ENCODE assay signal across 25 cellular contexts in the genomic region with DNA sequence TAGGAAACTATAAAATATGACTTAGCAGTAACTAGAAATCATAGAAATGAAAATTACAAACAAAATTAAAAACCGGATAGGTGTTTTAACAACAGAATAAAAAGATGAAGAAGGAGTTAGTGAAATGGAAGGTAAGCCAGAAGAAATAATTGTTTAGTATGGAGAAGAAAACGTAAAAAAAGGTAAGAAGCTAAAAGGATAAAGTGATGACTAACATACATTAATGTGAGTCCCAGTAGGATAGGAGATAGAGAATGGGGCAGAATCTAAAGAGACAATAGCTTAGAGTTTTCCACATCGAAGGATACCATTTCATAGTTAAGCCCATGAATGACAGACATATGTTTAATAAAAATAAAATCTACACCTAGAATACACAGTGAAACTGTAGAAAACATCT. TPM values are rescaled to one million over a fixed set of nuclear protein-coding genes. Genes with fewer than 3 reads are reported as not detected.
DNase-seq lines count a peak whose midpoint lies in the region; ATAC-seq, FAIRE-seq and TF ChIP-seq lines count a peak whose summit lies in the region.
"Had no signal": no experiment of that assay in that cellular context is flagged by ENCODE, and none has a peak within 500 bp of the region (broad histone marks: within the 10 kb centered on the region; RNA-seq: fewer than 3 reads in every experiment).

No MANE protein-coding gene starts in this region.

- H3K4me1 Mint-ChIP-seq in natural killer cell = peaks cover 39 to 46% of the 10 kb centered on the region in 2 donors
- H3K4me1 Mint-ChIP-seq in natural killer cell treated with Interleukin-12 subunit alpha and Interleukin-12 subunit beta and Interleukin-15 and Interleukin-18, amount 100 ng/mL, for 72 hours (ENCODE audit: low read depth in 2 of 2) = peaks cover 26 to 38% of the 10 kb centered on the region in 2 donors
- peaks cover 5% of the 10 kb centered on the region for H3K4me1 Mint-ChIP-seq in endodermal cell
- peaks cover 20 to 58% of the 10 kb centered on the region in 2 donors for H3K4me1 Mint-ChIP-seq in stimulated activated naive B cell treated with anti-CD40 and anti-IgM and Interleukin-4, amounts not matched to agents 10 μg/mL and 1 μg/mL and 100 μg/mL, for 72 hours

- no peak for DNase-seq in natural killer cell
- DNase-seq in natural killer cell treated with Interleukin-12 subunit alpha and Interleukin-12 subunit beta and Interleukin-15 and Interleukin-18, amount 100 ng/mL, for 72 hours (ENCODE audit: low spot score) = no peak
- DNase-seq in RCC 7860 (ENCODE audit: low spot score) = no peak
- no peak for DNase-seq in endodermal cell
- DNase-seq in stimulated activated naive B cell treated with anti-CD40 and anti-IgM and Interleukin-4, amounts not matched to agents 10 μg/mL and 1 μg/mL and 100 μg/mL, for 72 hours = no peak
- no peak for DNase-seq in H7
- DNase-seq in SIG-M5 treated with dmso at 0.1 percent for 504 hours (lab: John Stamatoyannopoulos, UW; ENCODE audit: unreplicated experiment) = no peak
- DNase-seq in HAP-1 (ENCODE audit: low spot score in 2 of 2) = no peak
- DNase-seq: activated CD8-positive, alpha-beta memory T cell treated with anti-CD3 and anti-CD28 coated beads, Interleukin-2, amount 50 U/mL, for 4 hours; EL; MV-4-11; NCI-H1436 treated with DMSO at 0.1 percent for 48 hours; NCI-H446 treated with DMSO at 0.1 percent for 48 hours; nephron progenitor cell; ovary; stimulated activated CD4-positive, alpha-beta T cell treated with anti-CD3 and anti-CD28 coated beads, Interleukin-2, amount 100 ng/mL, for 24 hours; T1000; WERI-Rb-1 had no signal

- 93 to 100% methylated on average over 2 to 3 of the region's 3 CpGs for WGBS in endodermal cell (ENCODE audit: insufficient coverage in 1 of 2, insufficient read length in 1 of 2), 2 experiments

- H3K4me1 ChIP-seq in endodermal cell (ENCODE audit: control insufficient read depth, insufficient read depth, low read length) (no peaks in the 10 kb centered on the region), HAP-1 (peaks cover 18% of the 10 kb centered on the region)
- H3K4me1 ChIP-seq: suprapubic skin had no signal

- FAIRE-seq in RCC 7860 (lab: Jason Lieb, UNC) = peak; percentile 5
- FAIRE-seq: GM12892 had no signal

- no peak for ATAC-seq in natural killer cell
- ATAC-seq in natural killer cell treated with Interleukin-12 subunit alpha and Interleukin-12 subunit beta and Interleukin-15 and Interleukin-18, amount 100 ng/mL, for 72 hours = no peak
- ATAC-seq in stimulated activated naive B cell treated with anti-CD40 and anti-IgM and Interleukin-4, amounts not matched to agents 10 μg/mL and 1 μg/mL and 100 μg/mL, for 72 hours (replicated peaks) = no peak
- ATAC-seq: GM23338 had no signal

- intact Hi-C loops in natural killer cell (cut with micrococcal nuclease) = no loop called here

- peak overlapping the region; percentile 1 to 22 for H3K27ac Mint-ChIP-seq in natural killer cell
- no peak overlapping the region for H3K27ac Mint-ChIP-seq in natural killer cell treated with Interleukin-12 subunit alpha and Interleukin-12 subunit beta and Interleukin-15 and Interleukin-18, amount 100 ng/mL, for 72 hours
- H3K27ac Mint-ChIP-seq in endodermal cell = peak overlapping the region; percentile 31
- peak overlapping the region; percentile 49 for H3K27ac Mint-ChIP-seq in stimulated activated naive B cell treated with anti-CD40 and anti-IgM and Interleukin-4, amounts not matched to agents 10 μg/mL and 1 μg/mL and 100 μg/mL, for 72 hours
- H3K27ac Mint-ChIP-seq: activated T-helper 2 cell treated with anti-CD3 and anti-CD28 coated beads, Interferon-gamma antibody, Interleukin-2, Interleukin-4, amounts not matched to agents 10 μg/mL and 5 μg/mL and 100 μg/mL, durations not matched to agents 14 hours and 24 hours and 36 hours; GM23338; nephron progenitor cell had no signal

- H3K27ac ChIP-seq in endodermal cell (ENCODE audit: low read depth, low read length) = no peak overlapping the region
- H3K27ac ChIP-seq: C4-2B, epithelial cell of prostate, ovary, right atrium auricular region, suprapubic skin, WERI-Rb-1 had no signal

- in situ Hi-C loops in HAP-1 (cut with MboI; ENCODE audit: low sequenced_read_pairs) = no loop called here

- H3K9ac ChIP-seq in endodermal cell (ENCODE audit: extremely low read depth, low read length, poor library complexity, severe bottlenecking) = no peak overlapping the region

- TF ChIP-seq CTCF in natural killer cell (IDR thresholded peaks at IDR 0.05) (no peak), endodermal cell (conservative IDR thresholded peaks at IDR 0.05) (no peak)

- H3K4me3 Mint-ChIP-seq in natural killer cell = no peak overlapping the region
- no peak overlapping the region for H3K4me3 Mint-ChIP-seq in natural killer cell treated with Interleukin-12 subunit alpha and Interleukin-12 subunit beta and Interleukin-15 and Interleukin-18, amount 100 ng/mL, for 72 hours
- no peak overlapping the region for H3K4me3 Mint-ChIP-seq in endodermal cell
- H3K4me3 Mint-ChIP-seq in stimulated activated naive B cell treated with anti-CD40 and anti-IgM and Interleukin-4, amounts not matched to agents 10 μg/mL and 1 μg/mL and 100 μg/mL, for 72 hours = no peak overlapping the region
- H3K4me3 Mint-ChIP-seq: GM23338, nephron progenitor cell had no signal

- H3K27me3 ChIP-seq in endodermal cell (ENCODE audit: control insufficient read depth, insufficient read depth, low read length, poor library complexity, severe bottlenecking) = no peaks in the 10 kb centered on the region
- no peaks in the 10 kb centered on the region for H3K27me3 ChIP-seq in H7 (ENCODE audit: control insufficient read depth, insufficient read depth, low read length)
- no peaks in the 10 kb centered on the region for H3K27me3 ChIP-seq in HAP-1 (ENCODE audit: low read depth)
- H3K27me3 ChIP-seq: ovary, right atrium auricular region, suprapubic skin had no signal

- H3K36me3 ChIP-seq in endodermal cell (ENCODE audit: control insufficient read depth, insufficient read depth, low read length) = peaks cover 64% of the 10 kb centered on the region
- no peaks in the 10 kb centered on the region for H3K36me3 ChIP-seq in H7 (replicated peaks; ENCODE audit: control insufficient read depth, insufficient read depth, low read length)
- H3K36me3 ChIP-seq in HAP-1 (replicated peaks) = peaks cover 11% of the 10 kb centered on the region
- H3K36me3 ChIP-seq: ovary, right atrium auricular region, suprapubic skin had no signal

- H3K9me3 Mint-ChIP-seq in natural killer cell (no peaks in the 10 kb centered on the region), endodermal cell (no peaks in the 10 kb centered on the region)
- no peaks in the 10 kb centered on the region for H3K9me3 Mint-ChIP-seq in natural killer cell treated with Interleukin-12 subunit alpha and Interleukin-12 subunit beta and Interleukin-15 and Interleukin-18, amount 100 ng/mL, for 72 hours
- peaks cover 0 to 2% of the 10 kb centered on the region in 2 donors for H3K9me3 Mint-ChIP-seq in stimulated activated naive B cell treated with anti-CD40 and anti-IgM and Interleukin-4, amounts not matched to agents 10 μg/mL and 1 μg/mL and 100 μg/mL, for 72 hours
- H3K9me3 Mint-ChIP-seq: activated T-helper 2 cell treated with anti-CD3 and anti-CD28 coated beads, Interferon-gamma antibody, Interleukin-2, Interleukin-4, amounts not matched to agents 10 μg/mL and 5 μg/mL and 100 μg/mL, durations not matched to agents 14 hours and 24 hours and 36 hours; GM23338 had no signal

- H3K36me3 Mint-ChIP-seq in natural killer cell (no peaks in the 10 kb centered on the region), endodermal cell (ENCODE audit: low read depth) (peaks cover 75% of the 10 kb centered on the region)
- H3K36me3 Mint-ChIP-seq in natural killer cell treated with Interleukin-12 subunit alpha and Interleukin-12 subunit beta and Interleukin-15 and Interleukin-18, amount 100 ng/mL, for 72 hours = no peaks in the 10 kb centered on the region
- peaks cover 31 to 44% of the 10 kb centered on the region in 2 donors for H3K36me3 Mint-ChIP-seq in stimulated activated naive B cell treated with anti-CD40 and anti-IgM and Interleukin-4, amounts not matched to agents 10 μg/mL and 1 μg/mL and 100 μg/mL, for 72 hours

- H3K27me3 Mint-ChIP-seq in natural killer cell (ENCODE audit: low read depth in 2 of 2) (no peaks in the 10 kb centered on the region), endodermal cell (ENCODE audit: insufficient read depth) (no peaks in the 10 kb centered on the region)
- H3K27me3 Mint-ChIP-seq in natural killer cell treated with Interleukin-12 subunit alpha and Interleukin-12 subunit beta and Interleukin-15 and Interleukin-18, amount 100 ng/mL, for 72 hours = no peaks in the 10 kb centered on the region
- H3K27me3 Mint-ChIP-seq in stimulated activated naive B cell treated with anti-CD40 and anti-IgM and Interleukin-4, amounts not matched to agents 10 μg/mL and 1 μg/mL and 100 μg/mL, for 72 hours = no peaks in the 10 kb centered on the region

- H3K9me3 ChIP-seq in endodermal cell (ENCODE audit: control insufficient read depth, low read length) (peaks cover 11% of the 10 kb centered on the region), HAP-1 (peaks cover 7% of the 10 kb centered on the region)
- H3K9me3 ChIP-seq: ovary, right atrium auricular region, suprapubic skin had no signal

- H3K4me3 ChIP-seq in endodermal cell (ENCODE audit: low read length) (no peak overlapping the region), H7 (ENCODE audit: insufficient read depth, low read depth, low read length) (no peak overlapping the region), HAP-1 (no peak overlapping the region)
- H3K4me3 ChIP-seq: GM23338, ovary, right atrium auricular region, suprapubic skin had no signal

RNA-seq across cellular contexts. Expression of gene GTF2I, which starts 25.3 kb away (rescaled TPM):
- total RNA-seq in natural killer cell (100 to 1,000 TPM; 153 to 222 (median 188) TPM), endodermal cell (100 to 1,000 TPM; 391 to 519 TPM)
- 100 to 1,000 TPM; 103 to 219 TPM for total RNA-seq in natural killer cell treated with Interleukin-12 subunit alpha and Interleukin-12 subunit beta and Interleukin-15 and Interleukin-18, amount 100 ng/mL, for 72 hours
- polyA plus RNA-seq in endodermal cell (2013, experiment 1 of 2) = 303 TPM
- polyA plus RNA-seq in endodermal cell (2013, experiment 2 of 2) = 266 TPM
- 152 and 199 TPM in 2 replicates for total RNA-seq in H7 (2014; rRNA removed; shearing (Covaris generic))

Comparison
In these comparisons a context has a peak if more than half of its experiments do, and no peak if none do; other contexts are left out.
1. H3K27ac Mint-ChIP-seq: peak in natural killer cell (2 of 2), endodermal cell (single experiment) and stimulated activated naive B cell treated with anti-CD40 and anti-IgM and Interleukin-4, amounts not matched to agents 10 μg/mL and 1 μg/mL and 100 μg/mL, for 72 hours (single experiment); none in natural killer cell treated with Interleukin-12 subunit alpha and Interleukin-12 subunit beta and Interleukin-15 and Interleukin-18, amount 100 ng/mL, for 72 hours (0 of 2).